In genomic region chr11:82355313-82355823, GRCh38 we compare ENCODE assay signal across 26 cellular contexts.
"Had no signal": no experiment of that assay in that cellular context is flagged by ENCODE, and none has a peak within 500 bp of the region (broad histone marks: within the 10 kb centered on the region; RNA-seq: fewer than 3 reads in every experiment).

No MANE protein-coding gene starts in this region.

- H3K27ac ChIP-seq: stomach, suprapubic skin, testis, thoracic aorta, thyroid gland, tibial artery, tibial nerve, transverse colon, upper lobe of left lung, upper lobe of right lung, uterus, vagina had no signal

- DNase-seq: stimulated activated CD4-positive, alpha-beta T cell treated with anti-CD3 and anti-CD28 coated beads, Interleukin-2, amount 100 ng/mL, for 48 hours; stimulated activated CD4-positive, alpha-beta T cell treated with anti-CD3 and anti-CD28 coated beads, Interleukin-4, amount 100 ng/mL, for 1 hour; stimulated activated CD4-positive, alpha-beta T cell treated with anti-CD3 and anti-CD28 coated beads, Interleukin-4, amount 100 ng/mL, for 24 hours; stimulated activated CD4-positive, alpha-beta T cell treated with anti-CD3 and anti-CD28 coated beads, Interleukin-4, amount 100 ng/mL, for 4 hours; stimulated activated CD8-positive, alpha-beta memory T cell treated with anti-CD3 and anti-CD28 coated beads, Interleukin-4, amount 100 ng/mL, for 48 hours; stimulated activated naive B cell treated with anti-CD40 and anti-IgM and Interleukin-4, amounts not matched to agents 10 μg/mL and 1 μg/mL and 100 μg/mL, for 72 hours; stimulated activated naive CD4-positive, alpha-beta T cell; stimulated activated naive CD4-positive, alpha-beta T cell treated with Interleukin-2 at 50 U/mL for 16 hours; stimulated activated naive CD8-positive, alpha-beta T cell treated with anti-CD3 and anti-CD28 coated beads, Interleukin-15, amount 100 ng/mL, for 72 hours; stimulated activated naive CD8-positive, alpha-beta T cell treated with anti-CD3 and anti-CD28 coated beads, Interleukin-15, Interleukin-2, amounts not matched to agents 100 U/mL and 50 U/mL, for 24 hours; stomach; substantia nigra; testis; thyroid gland; tibial artery; transverse colon; trophoblast cell; upper lobe of left lung; upper lobe of right lung; uterus had no signal

- ATAC-seq: stimulated activated effector memory CD8-positive, alpha-beta T cell treated with anti-CD3 and anti-CD28 coated beads, Interleukin-12 subunit alpha, Interleukin-12 subunit beta, amount 100 ng/mL, for 72 hours; stimulated activated memory B cell treated with anti-CD40 and anti-IgM and Interleukin-4, amounts not matched to agents 10 μg/mL and 1 μg/mL and 100 μg/mL, for 72 hours; stimulated activated naive B cell treated with anti-CD40 and anti-IgM and Interleukin-4, amounts not matched to agents 10 μg/mL and 1 μg/mL and 100 μg/mL, for 72 hours; stimulated activated naive CD8-positive, alpha-beta T cell treated with anti-CD3 and anti-CD28 coated beads, Interleukin-15, amount 100 ng/mL, for 72 hours; stimulated activated naive CD8-positive, alpha-beta T cell treated with anti-CD3 and anti-CD28 coated beads, Interleukin-15, Interleukin-2, amounts not matched to agents 100 U/mL and 50 U/mL, for 24 hours; upper lobe of right lung had no signal
